1 cellular context compared by ENCODE assay signal in the genomic region with DNA sequence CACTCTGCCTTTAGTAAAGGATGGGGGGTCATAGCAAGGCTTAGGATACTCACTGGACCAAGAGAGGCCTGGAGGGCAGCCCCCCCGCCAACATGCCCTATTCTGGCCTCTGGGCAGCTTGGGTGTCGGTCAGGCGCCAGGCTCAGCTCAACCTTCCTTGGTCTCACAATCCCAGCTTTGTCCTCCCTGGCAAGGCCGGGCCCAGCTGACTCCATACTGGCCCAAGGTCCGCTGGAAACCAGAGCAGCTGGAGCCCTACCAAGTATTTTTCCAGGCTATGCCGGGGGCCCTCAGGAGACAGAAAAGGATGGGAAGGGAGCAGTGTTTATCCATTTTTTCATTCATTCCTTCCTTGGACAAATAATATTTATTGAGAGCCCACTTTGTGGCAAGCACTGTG.
TF ChIP-seq lines count a peak whose summit lies in the region.

No MANE protein-coding gene starts in this region.

TF ChIP-seq in HepG2, 621 proteins besides CTCF, POLR2A, EP300 and RAD21 (continues in another document):
- TF ChIP-seq PAXIP1 (CRISPR knock-in tag; conservative IDR thresholded peaks at IDR 0.05) (0 out of 2 replicates have a peak, but pooled peaks have one; percentile 27), SP5 (CRISPR knock-in tag; IDR thresholded peaks at IDR 0.05; ENCODE audit: borderline replicate concordance, low read depth) (no peak), TFAP4 (IDR thresholded peaks at IDR 0.05; ENCODE audit: borderline replicate concordance, low read depth) (peak; percentile 75; the same call in 1 of the 2 replicates), ZBTB38 (CRISPR knock-in tag; IDR thresholded peaks at IDR 0.05) (no peak), CSRNP2 (CRISPR knock-in tag; conservative IDR thresholded peaks at IDR 0.05; ENCODE audit: low read depth) (no peak), IKZF1 (IDR thresholded peaks at IDR 0.05) (no peak), ZFP90 (CRISPR knock-in tag; IDR thresholded peaks at IDR 0.05; ENCODE audit: borderline replicate concordance) (no peak), YEATS2 (CRISPR knock-in tag; IDR thresholded peaks at IDR 0.05; ENCODE audit: borderline replicate concordance) (no peak), HNRNPH1 (optimal IDR thresholded peaks at IDR 0.05; ENCODE audit: low read depth, low read length) (no peak), CREBL2 (CRISPR knock-in tag; IDR thresholded peaks at IDR 0.05; ENCODE audit: borderline replicate concordance) (no peak), ZNF687 (CRISPR knock-in tag; IDR thresholded peaks at IDR 0.05) (peak; percentile 34), ZNF562 (CRISPR knock-in tag; IDR thresholded peaks at IDR 0.05; ENCODE audit: borderline replicate concordance) (no peak), ZNF558 (CRISPR knock-in tag; IDR thresholded peaks at IDR 0.05; ENCODE audit: borderline replicate concordance) (no peak), NFIC (IDR thresholded peaks at IDR 0.05; ENCODE audit: low read length) (no peak), THAP7 (CRISPR knock-in tag; IDR thresholded peaks at IDR 0.05) (no peak), ZNF10 (CRISPR knock-in tag; IDR thresholded peaks at IDR 0.05; ENCODE audit: borderline replicate concordance, low read depth) (no peak), ZNF614 (CRISPR knock-in tag; IDR thresholded peaks at IDR 0.05; ENCODE audit: borderline replicate concordance) (no peak), ZNF331 (CRISPR knock-in tag; IDR thresholded peaks at IDR 0.05) (0 out of 2 replicates have a peak, but pooled peaks have one; percentile 17), SMAD1 (CRISPR knock-in tag; IDR thresholded peaks at IDR 0.05; ENCODE audit: borderline replicate concordance, low read depth) (no peak), CBX1 (IDR thresholded peaks at IDR 0.05; ENCODE audit: low read depth) (no peak), ZNF691 (CRISPR knock-in tag; IDR thresholded peaks at IDR 0.05; ENCODE audit: borderline replicate concordance, low read depth) (no peak), HNRNPL (IDR thresholded peaks at IDR 0.05; ENCODE audit: low read depth, low read length) (peak; percentile 91), HINFP (CRISPR knock-in tag; IDR thresholded peaks at IDR 0.05; ENCODE audit: low read depth) (no peak), GFI1 (CRISPR knock-in tag; IDR thresholded peaks at IDR 0.05; ENCODE audit: borderline replicate concordance) (no peak), SRSF1 (optimal IDR thresholded peaks at IDR 0.05; ENCODE audit: low read depth, low read length) (no peak)
- TF ChIP-seq, protein P1, sequence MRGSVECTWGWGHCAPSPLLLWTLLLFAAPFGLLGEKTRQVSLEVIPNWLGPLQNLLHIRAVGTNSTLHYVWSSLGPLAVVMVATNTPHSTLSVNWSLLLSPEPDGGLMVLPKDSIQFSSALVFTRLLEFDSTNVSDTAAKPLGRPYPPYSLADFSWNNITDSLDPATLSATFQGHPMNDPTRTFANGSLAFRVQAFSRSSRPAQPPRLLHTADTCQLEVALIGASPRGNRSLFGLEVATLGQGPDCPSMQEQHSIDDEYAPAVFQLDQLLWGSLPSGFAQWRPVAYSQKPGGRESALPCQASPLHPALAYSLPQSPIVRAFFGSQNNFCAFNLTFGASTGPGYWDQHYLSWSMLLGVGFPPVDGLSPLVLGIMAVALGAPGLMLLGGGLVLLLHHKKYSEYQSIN (CRISPR knock-in tag; IDR thresholded peaks at IDR 0.05; ENCODE audit: borderline replicate concordance): no peak
- TF ChIP-seq, protein P2, sequence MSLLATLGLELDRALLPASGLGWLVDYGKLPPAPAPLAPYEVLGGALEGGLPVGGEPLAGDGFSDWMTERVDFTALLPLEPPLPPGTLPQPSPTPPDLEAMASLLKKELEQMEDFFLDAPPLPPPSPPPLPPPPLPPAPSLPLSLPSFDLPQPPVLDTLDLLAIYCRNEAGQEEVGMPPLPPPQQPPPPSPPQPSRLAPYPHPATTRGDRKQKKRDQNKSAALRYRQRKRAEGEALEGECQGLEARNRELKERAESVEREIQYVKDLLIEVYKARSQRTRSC (CRISPR knock-in tag; IDR thresholded peaks at IDR 0.05; ENCODE audit: low read depth): no peak
- TF ChIP-seq, protein P3, sequence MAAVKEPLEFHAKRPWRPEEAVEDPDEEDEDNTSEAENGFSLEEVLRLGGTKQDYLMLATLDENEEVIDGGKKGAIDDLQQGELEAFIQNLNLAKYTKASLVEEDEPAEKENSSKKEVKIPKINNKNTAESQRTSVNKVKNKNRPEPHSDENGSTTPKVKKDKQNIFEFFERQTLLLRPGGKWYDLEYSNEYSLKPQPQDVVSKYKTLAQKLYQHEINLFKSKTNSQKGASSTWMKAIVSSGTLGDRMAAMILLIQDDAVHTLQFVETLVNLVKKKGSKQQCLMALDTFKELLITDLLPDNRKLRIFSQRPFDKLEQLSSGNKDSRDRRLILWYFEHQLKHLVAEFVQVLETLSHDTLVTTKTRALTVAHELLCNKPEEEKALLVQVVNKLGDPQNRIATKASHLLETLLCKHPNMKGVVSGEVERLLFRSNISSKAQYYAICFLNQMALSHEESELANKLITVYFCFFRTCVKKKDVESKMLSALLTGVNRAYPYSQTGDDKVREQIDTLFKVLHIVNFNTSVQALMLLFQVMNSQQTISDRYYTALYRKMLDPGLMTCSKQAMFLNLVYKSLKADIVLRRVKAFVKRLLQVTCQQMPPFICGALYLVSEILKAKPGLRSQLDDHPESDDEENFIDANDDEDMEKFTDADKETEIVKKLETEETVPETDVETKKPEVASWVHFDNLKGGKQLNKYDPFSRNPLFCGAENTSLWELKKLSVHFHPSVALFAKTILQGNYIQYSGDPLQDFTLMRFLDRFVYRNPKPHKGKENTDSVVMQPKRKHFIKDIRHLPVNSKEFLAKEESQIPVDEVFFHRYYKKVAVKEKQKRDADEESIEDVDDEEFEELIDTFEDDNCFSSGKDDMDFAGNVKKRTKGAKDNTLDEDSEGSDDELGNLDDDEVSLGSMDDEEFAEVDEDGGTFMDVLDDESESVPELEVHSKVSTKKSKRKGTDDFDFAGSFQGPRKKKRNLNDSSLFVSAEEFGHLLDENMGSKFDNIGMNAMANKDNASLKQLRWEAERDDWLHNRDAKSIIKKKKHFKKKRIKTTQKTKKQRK (IDR thresholded peaks at IDR 0.05; ENCODE audit: low read length): no peak
- TF ChIP-seq, protein P4, sequence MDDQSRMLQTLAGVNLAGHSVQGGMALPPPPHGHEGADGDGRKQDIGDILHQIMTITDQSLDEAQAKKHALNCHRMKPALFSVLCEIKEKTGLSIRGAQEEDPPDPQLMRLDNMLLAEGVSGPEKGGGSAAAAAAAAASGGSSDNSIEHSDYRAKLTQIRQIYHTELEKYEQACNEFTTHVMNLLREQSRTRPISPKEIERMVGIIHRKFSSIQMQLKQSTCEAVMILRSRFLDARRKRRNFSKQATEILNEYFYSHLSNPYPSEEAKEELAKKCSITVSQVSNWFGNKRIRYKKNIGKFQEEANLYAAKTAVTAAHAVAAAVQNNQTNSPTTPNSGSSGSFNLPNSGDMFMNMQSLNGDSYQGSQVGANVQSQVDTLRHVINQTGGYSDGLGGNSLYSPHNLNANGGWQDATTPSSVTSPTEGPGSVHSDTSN (CRISPR knock-in tag; IDR thresholded peaks at IDR 0.05; ENCODE audit: borderline replicate concordance): no peak
- TF ChIP-seq, protein P5, sequence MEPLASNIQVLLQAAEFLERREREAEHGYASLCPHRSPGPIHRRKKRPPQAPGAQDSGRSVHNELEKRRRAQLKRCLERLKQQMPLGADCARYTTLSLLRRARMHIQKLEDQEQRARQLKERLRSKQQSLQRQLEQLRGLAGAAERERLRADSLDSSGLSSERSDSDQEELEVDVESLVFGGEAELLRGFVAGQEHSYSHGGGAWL (CRISPR knock-in tag; IDR thresholded peaks at IDR 0.05): no peak
- TF ChIP-seq, protein P6, sequence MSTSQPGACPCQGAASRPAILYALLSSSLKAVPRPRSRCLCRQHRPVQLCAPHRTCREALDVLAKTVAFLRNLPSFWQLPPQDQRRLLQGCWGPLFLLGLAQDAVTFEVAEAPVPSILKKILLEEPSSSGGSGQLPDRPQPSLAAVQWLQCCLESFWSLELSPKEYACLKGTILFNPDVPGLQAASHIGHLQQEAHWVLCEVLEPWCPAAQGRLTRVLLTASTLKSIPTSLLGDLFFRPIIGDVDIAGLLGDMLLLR (CRISPR knock-in tag; IDR thresholded peaks at IDR 0.05): no peak
